ENCODE assay signal across 1 cellular context in the genomic region with DNA sequence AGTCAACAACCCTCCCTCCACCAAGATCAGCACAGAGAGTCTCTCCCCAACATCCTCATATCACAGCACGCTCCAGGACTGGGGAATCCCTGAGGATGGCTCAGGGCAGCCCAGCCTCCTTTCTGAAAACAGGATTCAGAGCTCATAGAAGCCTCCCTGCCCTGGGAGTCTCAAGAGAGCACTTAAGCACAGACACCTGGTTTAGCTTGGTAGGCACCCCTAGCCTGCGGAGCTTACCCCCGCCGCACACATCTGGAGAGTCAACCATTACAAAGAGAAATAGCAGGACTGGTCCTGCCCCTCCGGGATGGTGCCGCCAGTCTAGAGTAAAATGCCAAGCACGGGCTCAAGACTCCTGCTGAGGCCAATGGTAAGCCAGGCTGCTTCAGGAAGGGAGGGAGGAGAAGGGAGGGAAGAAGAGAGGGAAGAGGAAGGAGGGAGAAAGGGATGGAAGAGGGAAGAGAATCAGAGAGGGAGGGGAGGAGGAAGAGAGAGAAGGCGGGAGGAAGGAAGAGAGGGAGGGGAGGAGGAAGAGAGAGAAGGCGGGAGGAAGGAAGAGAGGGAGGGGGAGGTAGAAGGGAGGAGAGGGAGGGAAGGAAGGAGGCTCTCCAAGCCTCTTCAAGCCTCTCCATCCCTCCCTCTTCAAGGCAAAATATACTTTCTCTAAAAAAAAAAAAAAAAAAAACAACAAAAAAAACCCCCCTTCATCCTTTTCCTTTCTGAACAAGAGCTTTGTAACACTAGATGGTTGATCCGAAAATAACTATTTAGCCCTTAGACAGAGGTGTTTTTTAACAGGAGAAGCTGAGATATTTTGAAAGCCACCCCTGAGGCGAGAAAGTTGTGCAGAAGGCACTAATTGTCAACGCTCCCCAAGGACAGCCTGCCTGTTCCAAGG.
TF ChIP-seq lines count a peak whose summit lies in the region.

No MANE protein-coding gene starts in this region.

TF ChIP-seq in HEK293, 187 proteins besides CTCF, POLR2A, EP300 and RAD21 (continued from another document):
- TF ChIP-seq, protein P1, sequence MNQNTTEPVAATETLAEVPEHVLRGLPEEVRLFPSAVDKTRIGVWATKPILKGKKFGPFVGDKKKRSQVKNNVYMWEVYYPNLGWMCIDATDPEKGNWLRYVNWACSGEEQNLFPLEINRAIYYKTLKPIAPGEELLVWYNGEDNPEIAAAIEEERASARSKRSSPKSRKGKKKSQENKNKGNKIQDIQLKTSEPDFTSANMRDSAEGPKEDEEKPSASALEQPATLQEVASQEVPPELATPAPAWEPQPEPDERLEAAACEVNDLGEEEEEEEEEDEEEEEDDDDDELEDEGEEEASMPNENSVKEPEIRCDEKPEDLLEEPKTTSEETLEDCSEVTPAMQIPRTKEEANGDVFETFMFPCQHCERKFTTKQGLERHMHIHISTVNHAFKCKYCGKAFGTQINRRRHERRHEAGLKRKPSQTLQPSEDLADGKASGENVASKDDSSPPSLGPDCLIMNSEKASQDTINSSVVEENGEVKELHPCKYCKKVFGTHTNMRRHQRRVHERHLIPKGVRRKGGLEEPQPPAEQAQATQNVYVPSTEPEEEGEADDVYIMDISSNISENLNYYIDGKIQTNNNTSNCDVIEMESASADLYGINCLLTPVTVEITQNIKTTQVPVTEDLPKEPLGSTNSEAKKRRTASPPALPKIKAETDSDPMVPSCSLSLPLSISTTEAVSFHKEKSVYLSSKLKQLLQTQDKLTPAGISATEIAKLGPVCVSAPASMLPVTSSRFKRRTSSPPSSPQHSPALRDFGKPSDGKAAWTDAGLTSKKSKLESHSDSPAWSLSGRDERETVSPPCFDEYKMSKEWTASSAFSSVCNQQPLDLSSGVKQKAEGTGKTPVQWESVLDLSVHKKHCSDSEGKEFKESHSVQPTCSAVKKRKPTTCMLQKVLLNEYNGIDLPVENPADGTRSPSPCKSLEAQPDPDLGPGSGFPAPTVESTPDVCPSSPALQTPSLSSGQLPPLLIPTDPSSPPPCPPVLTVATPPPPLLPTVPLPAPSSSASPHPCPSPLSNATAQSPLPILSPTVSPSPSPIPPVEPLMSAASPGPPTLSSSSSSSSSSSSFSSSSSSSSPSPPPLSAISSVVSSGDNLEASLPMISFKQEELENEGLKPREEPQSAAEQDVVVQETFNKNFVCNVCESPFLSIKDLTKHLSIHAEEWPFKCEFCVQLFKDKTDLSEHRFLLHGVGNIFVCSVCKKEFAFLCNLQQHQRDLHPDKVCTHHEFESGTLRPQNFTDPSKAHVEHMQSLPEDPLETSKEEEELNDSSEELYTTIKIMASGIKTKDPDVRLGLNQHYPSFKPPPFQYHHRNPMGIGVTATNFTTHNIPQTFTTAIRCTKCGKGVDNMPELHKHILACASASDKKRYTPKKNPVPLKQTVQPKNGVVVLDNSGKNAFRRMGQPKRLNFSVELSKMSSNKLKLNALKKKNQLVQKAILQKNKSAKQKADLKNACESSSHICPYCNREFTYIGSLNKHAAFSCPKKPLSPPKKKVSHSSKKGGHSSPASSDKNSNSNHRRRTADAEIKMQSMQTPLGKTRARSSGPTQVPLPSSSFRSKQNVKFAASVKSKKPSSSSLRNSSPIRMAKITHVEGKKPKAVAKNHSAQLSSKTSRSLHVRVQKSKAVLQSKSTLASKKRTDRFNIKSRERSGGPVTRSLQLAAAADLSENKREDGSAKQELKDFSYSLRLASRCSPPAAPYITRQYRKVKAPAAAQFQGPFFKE (tag by site-specific recombination; IDR thresholded peaks at IDR 0.05; ENCODE audit: borderline replicate concordance) = no peak
- peak; percentile 63 for TF ChIP-seq SP3 (tag by site-specific recombination; IDR thresholded peaks at IDR 0.05)
- TF ChIP-seq SALL2 (tag by site-specific recombination; IDR thresholded peaks at IDR 0.05; ENCODE audit: borderline replicate concordance) = 0 out of 2 replicates have a peak, but pooled peaks have one; percentile 42
- no peak for TF ChIP-seq ZNF830 (tag by site-specific recombination; IDR thresholded peaks at IDR 0.05; ENCODE audit: low read depth)
- no peak for TF ChIP-seq ZNF266 (tag by site-specific recombination; IDR thresholded peaks at IDR 0.05; ENCODE audit: low read depth)
TF ChIP-seq in HEK293: peak in this region for 10.
